ENCODE assay signal across 11 cellular contexts in the genomic region with DNA sequence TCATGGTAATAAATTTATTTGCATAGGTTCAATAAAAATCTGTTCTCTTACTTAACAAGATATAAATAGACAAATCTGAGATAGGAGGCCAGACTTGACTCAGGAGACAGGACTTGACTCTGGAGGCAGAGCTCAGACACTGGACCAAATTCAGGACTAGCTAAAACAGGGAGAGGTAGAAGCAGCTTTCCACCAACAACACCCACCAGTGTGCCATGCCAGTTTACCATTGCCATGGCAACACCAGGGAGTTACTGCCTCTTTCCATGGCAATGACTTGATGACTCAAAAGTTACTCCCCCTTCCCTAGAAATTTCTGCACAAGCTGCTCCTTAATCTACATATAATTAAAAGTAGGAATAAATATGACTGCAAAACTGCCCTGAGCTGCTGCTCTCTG.
DNase-seq lines count a peak whose midpoint lies in the region; ATAC-seq and TF ChIP-seq lines count a peak whose summit lies in the region.
"Had no signal": no experiment of that assay in that cellular context is flagged by ENCODE, and none has a peak within 500 bp of the region (broad histone marks: within the 10 kb centered on the region; RNA-seq: fewer than 3 reads in every experiment).

No MANE protein-coding gene starts in this region.

- H3K79me2 ChIP-seq in hepatocyte = no peaks in the 10 kb centered on the region

- TF ChIP-seq POLR2A in breast epithelium (IDR thresholded peaks at IDR 0.05) = no peak

- peaks cover 19% of the 10 kb centered on the region for H3K4me1 Mint-ChIP-seq in MCF 10A (ENCODE audit: insufficient read depth, unreplicated experiment)

- H3K27me3 ChIP-seq in breast epithelium (no peaks in the 10 kb centered on the region), hepatocyte (no peaks in the 10 kb centered on the region)
- H3K27me3 ChIP-seq: uterus had no signal

- H3K27me3 Mint-ChIP-seq in MCF 10A (ENCODE audit: insufficient read depth, unreplicated experiment) = no peaks in the 10 kb centered on the region

- BruUV-seq in MCF 10A (replicated peaks; lab: Mats Ljungman, UMichigan) = no TSS peak

- ATAC-seq in HG03045 (IDR thresholded peaks at IDR 0.05; ENCODE audit: unreplicated experiment) = no peak
- ATAC-seq: sciatic nerve had no signal

- H3K9me3 ChIP-seq in breast epithelium = no peaks in the 10 kb centered on the region
- no peaks in the 10 kb centered on the region for H3K9me3 ChIP-seq in hepatocyte (ENCODE audit: low read depth)
- H3K9me3 ChIP-seq: uterus had no signal

- H3K9me3 Mint-ChIP-seq in MCF 10A (ENCODE audit: unreplicated experiment) = no peaks in the 10 kb centered on the region

- peaks cover 6% of the 10 kb centered on the region for H3K36me3 Mint-ChIP-seq in MCF 10A (ENCODE audit: insufficient read depth, unreplicated experiment)

- H3K4me1 ChIP-seq in breast epithelium (peaks cover 0 to 4% of the 10 kb centered on the region in 2 donors), hepatocyte (ENCODE audit: insufficient read depth) (no peaks in the 10 kb centered on the region)
- H3K4me1 ChIP-seq: uterus had no signal

- no peak overlapping the region for H2AFZ ChIP-seq in hepatocyte

- CTCF ChIA-PET in MCF 10A (lab: Yijun Ruan, JAX) = interaction anchor here (0.5 kb wide), 1 partner anchor 31 kb away, joined by 3 read pairs; no protein-coding TSS in a partner anchor

- no peaks in the 10 kb centered on the region for H3K36me3 ChIP-seq in breast epithelium
- no peaks in the 10 kb centered on the region for H3K36me3 ChIP-seq in hepatocyte (replicated peaks; ENCODE audit: insufficient read depth, low read depth)
- H3K36me3 ChIP-seq: uterus had no signal

- peak overlapping the region; percentile 46 for H3K27ac Mint-ChIP-seq in MCF 10A (ENCODE audit: low read depth, unreplicated experiment)

- H3K4me2 ChIP-seq in hepatocyte = no peak overlapping the region

- no peaks in the 10 kb centered on the region for H3K9me2 ChIP-seq in hepatocyte (replicated peaks; ENCODE audit: insufficient read depth)

- POLR2A ChIA-PET in MCF 10A (lab: Yijun Ruan, JAX) = interaction anchor here (0.6 to 2.0 kb wide), 7 partner anchors 12 to 293 kb away, joined by 3 to 6 read pairs (median 3); no protein-coding TSS in a partner anchor

- no peak overlapping the region for H3K4me3 Mint-ChIP-seq in MCF 10A (ENCODE audit: unreplicated experiment)

- intact Hi-C loops in MCF 10A (cut with micrococcal nuclease) = no loop called here
- intact Hi-C loops in breast epithelium (cut with DNase I; ENCODE audit: low total_unique reads) = no loop called here

- TF ChIP-seq CTCF in MCF 10A (IDR thresholded peaks at IDR 0.05; ENCODE audit: unreplicated experiment) = no peak
- TF ChIP-seq CTCF in breast epithelium (IDR thresholded peaks at IDR 0.05) = no peak
- no peak for TF ChIP-seq CTCF in hepatocyte (IDR thresholded peaks at IDR 0.05; ENCODE audit: poor library complexity)

- H4K20me1 ChIP-seq in hepatocyte (ENCODE audit: insufficient read depth, poor library complexity, severe bottlenecking) = no peaks in the 10 kb centered on the region

- DNase-seq in MCF 10A (ENCODE audit: unreplicated experiment) = peak; percentile 54
- DNase-seq in breast epithelium (ENCODE audit: low spot score in 2 of 2) = no peak
- DNase-seq in hepatocyte (ENCODE audit: low spot score) = peak; percentile 5
- no peak for DNase-seq in HUDEP-2 (lab: John Stamatoyannopoulos, UW; ENCODE audit: unreplicated experiment in 76 of 76)
- no peak for DNase-seq in activated naive CD4-positive, alpha-beta T cell treated with Interleukin-2 at 50 U/mL for 16 hours
- DNase-seq in activated CD4-positive, alpha-beta T cell treated with anti-CD3 and anti-CD28 coated beads for 1 hour = no peak
- DNase-seq: H7 had no signal

- H3K27ac ChIP-seq in breast epithelium = no peak overlapping the region
- H3K27ac ChIP-seq in angular gyrus (ENCODE audit: low read depth, low read length) = peak overlapping the region; percentile 53
- H3K27ac ChIP-seq in hepatocyte = no peak overlapping the region
- H3K27ac ChIP-seq: uterus had no signal

- H3K4me3 ChIP-seq in breast epithelium = no peak overlapping the region
- H3K4me3 ChIP-seq in hepatocyte = no peak overlapping the region
- H3K4me3 ChIP-seq: uterus had no signal

Comparison
In these comparisons a context has a peak if more than half of its experiments do, and no peak if none do; other contexts are left out.
1. DNase-seq: peak in MCF 10A (single experiment) and hepatocyte (single experiment); none in breast epithelium (0 of 2), HUDEP-2 (0 of 76), activated naive CD4-positive, alpha-beta T cell treated with Interleukin-2 at 50 U/mL for 16 hours (single experiment) and activated CD4-positive, alpha-beta T cell treated with anti-CD3 and anti-CD28 coated beads for 1 hour (single experiment).